ENCODE assay signal across 1 cellular context in genomic region chr2:240252191-240252871, GRCh38.
TF ChIP-seq lines count a peak whose summit lies in the region.

No MANE protein-coding gene starts in this region.

TF ChIP-seq in IMR-90, 13 proteins besides CTCF, POLR2A, EP300 and RAD21 (continued from another document):
- no peak for TF ChIP-seq NFE2L2 (IDR thresholded peaks at IDR 0.05; ENCODE audit: low read depth, low read length)
- no peak for TF ChIP-seq MAFK (IDR thresholded peaks at IDR 0.05; ENCODE audit: low read depth, low read length)
- no peak for TF ChIP-seq MAZ (IDR thresholded peaks at IDR 0.05; ENCODE audit: borderline replicate concordance, low read depth, low read length)
